In genomic region chr1:223788746-223789415, GRCh38 we compare ENCODE assay signal across 26 cellular contexts. TPM values are rescaled to one million over a fixed set of nuclear protein-coding genes. Genes with fewer than 3 reads are reported as not detected.
DNase-seq lines count a peak whose midpoint lies in the region; ATAC-seq, FAIRE-seq and TF ChIP-seq lines count a peak whose summit lies in the region.
"Had no signal": no experiment of that assay in that cellular context is flagged by ENCODE, and none has a peak within 500 bp of the region (broad histone marks: within the 10 kb centered on the region; RNA-seq: fewer than 3 reads in every experiment).

No MANE protein-coding gene starts in this region.

- no peak overlapping the region for H3K4me3 Mint-ChIP-seq in CD4-positive, CD25-positive, alpha-beta regulatory T cell
- H3K4me3 Mint-ChIP-seq in astrocyte (ENCODE audit: unreplicated experiment) (no peak overlapping the region), memory B cell (no peak overlapping the region), osteocyte (ENCODE audit: unreplicated experiment) (no peak overlapping the region)
- H3K4me3 Mint-ChIP-seq: CD14-positive monocyte, GM23338, nephron had no signal

- H3K9me3 ChIP-seq in CD4-positive, CD25-positive, alpha-beta regulatory T cell (ENCODE audit: control insufficient read depth in 2 of 2, low read length in 2 of 2): no peaks in the 10 kb centered on the region
- H3K9me3 ChIP-seq in astrocyte (ENCODE audit: insufficient read depth, low read depth, low read length): no peaks in the 10 kb centered on the region
- no peaks in the 10 kb centered on the region for H3K9me3 ChIP-seq in vagina
- H3K9me3 ChIP-seq: adrenal gland, breast epithelium had no signal

- H3K27ac Mint-ChIP-seq in CD4-positive, CD25-positive, alpha-beta regulatory T cell: peak overlapping the region in 2 of 3 donors; percentile 33 to 59
- H3K27ac Mint-ChIP-seq in astrocyte (ENCODE audit: unreplicated experiment) (peak overlapping the region; percentile 31), memory B cell (peak overlapping the region; percentile 31), osteocyte (ENCODE audit: unreplicated experiment) (no peak overlapping the region)
- H3K27ac Mint-ChIP-seq: nephron had no signal

- H3K27ac ChIP-seq in CD4-positive, CD25-positive, alpha-beta regulatory T cell (ENCODE audit: insufficient read depth, low read length, poor library complexity, severe bottlenecking): no peak overlapping the region
- H3K27ac ChIP-seq in astrocyte (ENCODE audit: low read depth, low read length) (no peak overlapping the region), vagina (no peak overlapping the region)
- H3K27ac ChIP-seq: breast epithelium, parathyroid adenoma had no signal

- H3K4me1 Mint-ChIP-seq in CD4-positive, CD25-positive, alpha-beta regulatory T cell: peaks cover 0 to 4% (median 0%) of the 10 kb centered on the region in 4 donors
- H3K4me1 Mint-ChIP-seq in astrocyte (ENCODE audit: low read depth, unreplicated experiment) (no peaks in the 10 kb centered on the region), memory B cell (no peaks in the 10 kb centered on the region), osteocyte (ENCODE audit: unreplicated experiment) (peaks cover 3% of the 10 kb centered on the region)
- H3K4me1 Mint-ChIP-seq: CD14-positive monocyte, GM23338 had no signal

- no peak overlapping the region for H2AFZ ChIP-seq in astrocyte (ENCODE audit: low read depth, low read length)
- H2AFZ ChIP-seq: GM23338, parathyroid adenoma had no signal

- peaks cover 23% of the 10 kb centered on the region for H3K36me3 Mint-ChIP-seq in CD4-positive, CD25-positive, alpha-beta regulatory T cell
- H3K36me3 Mint-ChIP-seq in astrocyte (ENCODE audit: low read depth, unreplicated experiment): peaks cover 6% of the 10 kb centered on the region
- peaks cover 18% of the 10 kb centered on the region for H3K36me3 Mint-ChIP-seq in memory B cell
- peaks cover 45% of the 10 kb centered on the region for H3K36me3 Mint-ChIP-seq in osteocyte (ENCODE audit: unreplicated experiment)

- DNase-seq in CD4-positive, CD25-positive, alpha-beta regulatory T cell: no peak
- DNase-seq in HTR-8/SVneo (ENCODE audit: insufficient read length, low spot score): no peak
- no peak for DNase-seq in astrocyte (ENCODE audit: low read depth)
- DNase-seq in memory B cell (ENCODE audit: low spot score in 2 of 2): no peak
- no peak for DNase-seq in osteocyte (ENCODE audit: extremely low spot score, unreplicated experiment)
- no peak for DNase-seq in vagina (ENCODE audit: extremely low spot score in 2 of 2)
- DNase-seq in stimulated activated naive CD4-positive, alpha-beta T cell treated with Interleukin-2 at 50 U/mL for 16 hours (lab: John Stamatoyannopoulos, UW): no peak
- DNase-seq: activated CD4-positive, CD25-positive, alpha-beta regulatory T cell treated with anti-CD3 and anti-CD28 coated beads, Interleukin-2, amount 50 U/mL, for 72 hours; adrenal gland; DMS153; GDM1; head of caudate nucleus; NCI-H1105; NCI-H2029 treated with DMSO at 0.1 percent for 48 hours; NCI-H446; T-helper 9 cell had no signal

- peaks cover 3% of the 10 kb centered on the region for H3K79me2 ChIP-seq in astrocyte (ENCODE audit: insufficient read depth, low read length)
- H3K79me2 ChIP-seq: parathyroid adenoma had no signal

- H3K9ac ChIP-seq in astrocyte (ENCODE audit: low read length): no peak overlapping the region
- H3K9ac ChIP-seq: parathyroid adenoma had no signal

- H3K4me2 ChIP-seq in astrocyte (ENCODE audit: low read length): no peak overlapping the region
- H3K4me2 ChIP-seq: GM23338 had no signal

- no peak overlapping the region for H3K4me3 ChIP-seq in CD4-positive, CD25-positive, alpha-beta regulatory T cell (ENCODE audit: low read depth, low read length)
- H3K4me3 ChIP-seq in astrocyte (ENCODE audit: insufficient read depth, low read depth, low read length): no peak overlapping the region
- H3K4me3 ChIP-seq in vagina: no peak overlapping the region
- H3K4me3 ChIP-seq: adrenal gland, breast epithelium, GM23338 had no signal

- TF ChIP-seq CTCF in astrocyte (IDR thresholded peaks at IDR 0.05; ENCODE audit: insufficient read depth, low read depth, low read length) (no peak), osteocyte (IDR thresholded peaks at IDR 0.05) (no peak), vagina (IDR thresholded peaks at IDR 0.05) (no peak)

- no peak for TF ChIP-seq POLR2A in vagina (IDR thresholded peaks at IDR 0.05)

- H3K27me3 ChIP-seq in CD4-positive, CD25-positive, alpha-beta regulatory T cell (ENCODE audit: control insufficient read depth, insufficient read depth, low read length): no peaks in the 10 kb centered on the region
- H3K27me3 ChIP-seq in astrocyte (ENCODE audit: insufficient read depth, low read length) (no peaks in the 10 kb centered on the region), vagina (no peaks in the 10 kb centered on the region)
- H3K27me3 ChIP-seq: adrenal gland, breast epithelium had no signal

- no peak for ATAC-seq in CD4-positive, CD25-positive, alpha-beta regulatory T cell (ENCODE audit: low read depth in 2 of 2)
- ATAC-seq in memory B cell (ENCODE audit: low read depth) (no peak), GM19035 (IDR thresholded peaks at IDR 0.05; ENCODE audit: unreplicated experiment) (no peak)
- ATAC-seq: GM23338, HepG2, Right ventricle myocardium inferior, sciatic nerve had no signal

- no peaks in the 10 kb centered on the region for H3K4me1 ChIP-seq in CD4-positive, CD25-positive, alpha-beta regulatory T cell (ENCODE audit: control insufficient read depth, insufficient read depth, low read length, poor library complexity, severe bottlenecking)
- H3K4me1 ChIP-seq in astrocyte (ENCODE audit: insufficient read depth, low read length) (no peaks in the 10 kb centered on the region), vagina (peaks cover 8% of the 10 kb centered on the region)
- H3K4me1 ChIP-seq: breast epithelium, parathyroid adenoma had no signal

- no peaks in the 10 kb centered on the region for H4K20me1 ChIP-seq in astrocyte (ENCODE audit: insufficient read depth, low read length)

- intact Hi-C loops in vagina (cut with DNase I): no loop called here

- H3K9me3 Mint-ChIP-seq in CD4-positive, CD25-positive, alpha-beta regulatory T cell: no peaks in the 10 kb centered on the region
- no peaks in the 10 kb centered on the region for H3K9me3 Mint-ChIP-seq in astrocyte (ENCODE audit: unreplicated experiment)
- no peaks in the 10 kb centered on the region for H3K9me3 Mint-ChIP-seq in memory B cell
- no peaks in the 10 kb centered on the region for H3K9me3 Mint-ChIP-seq in osteocyte (ENCODE audit: unreplicated experiment)
- H3K9me3 Mint-ChIP-seq: CD14-positive monocyte, GM23338, nephron had no signal

- H3K27me3 Mint-ChIP-seq in CD4-positive, CD25-positive, alpha-beta regulatory T cell: no peaks in the 10 kb centered on the region
- H3K27me3 Mint-ChIP-seq in astrocyte (ENCODE audit: low read depth, unreplicated experiment) (no peaks in the 10 kb centered on the region), memory B cell (no peaks in the 10 kb centered on the region), osteocyte (ENCODE audit: unreplicated experiment) (no peaks in the 10 kb centered on the region)

- peaks cover 32% of the 10 kb centered on the region for H3K36me3 ChIP-seq in CD4-positive, CD25-positive, alpha-beta regulatory T cell (ENCODE audit: control insufficient read depth, insufficient read depth, low read length)
- H3K36me3 ChIP-seq in astrocyte (ENCODE audit: insufficient read depth, low read length) (peaks cover 20% of the 10 kb centered on the region), vagina (peaks cover 0 to 40% of the 10 kb centered on the region in 2 donors)
- H3K36me3 ChIP-seq: breast epithelium had no signal

- peak; percentile 16 for FAIRE-seq in HTR-8/SVneo (lab: Jason Lieb, UNC)
- FAIRE-seq in astrocyte (lab: Jason Lieb, UNC): no peak
- FAIRE-seq: HepG2, urothelium cell line had no signal

RNA-seq across cellular contexts. Expression of gene TP53BP2, which starts 56.9 kb away (rescaled TPM):
- total RNA-seq in CD4-positive, CD25-positive, alpha-beta regulatory T cell: 93.5 TPM
- 1 to 10 TPM; 7.4 to 8.7 (median 7.9) TPM for polyA plus RNA-seq in CD4-positive, CD25-positive, alpha-beta regulatory T cell
- total RNA-seq in astrocyte (42.3 and 46.6 TPM in 2 replicates), osteocyte (58.7 and 63.6 TPM in 2 replicates), vagina (31.9 TPM)
